In genomic region chr10:85916192-85916747, GRCh38 we compare ENCODE assay signal across 2 cellular contexts.
TF ChIP-seq lines count a peak whose summit lies in the region.

No MANE protein-coding gene starts in this region.

TF ChIP-seq in GM23338, 12 proteins besides CTCF, POLR2A, EP300 and RAD21:
- TF ChIP-seq NANOG (IDR thresholded peaks at IDR 0.05; ENCODE audit: borderline replicate concordance) (no peak), JUNB (IDR thresholded peaks at IDR 0.05; ENCODE audit: unreplicated experiment) (no peak), CREB1 (CRISPR knock-in tag; IDR thresholded peaks at IDR 0.05; ENCODE audit: low read depth) (no peak), REST (IDR thresholded peaks at IDR 0.05; ENCODE audit: unreplicated experiment) (no peak), EZH2 (IDR thresholded peaks at IDR 0.05; ENCODE audit: low read depth, unreplicated experiment) (no peak), ETS1 (IDR thresholded peaks at IDR 0.05) (no peak), ZNF331 (CRISPR knock-in tag; IDR thresholded peaks at IDR 0.05; ENCODE audit: low read depth) (no peak), POLR2AphosphoS5 (IDR thresholded peaks at IDR 0.05; ENCODE audit: low read depth) (no peak), ZNF462 (CRISPR knock-in tag; IDR thresholded peaks at IDR 0.05) (no peak), STAT1 (IDR thresholded peaks at IDR 0.05; ENCODE audit: unreplicated experiment) (no peak), ZNF114 (CRISPR knock-in tag; IDR thresholded peaks at IDR 0.05) (no peak), EZH2phosphoT487 (IDR thresholded peaks at IDR 0.05; ENCODE audit: unreplicated experiment) (no peak)
TF ChIP-seq in GM23338: peak in this region for 0.

TF ChIP-seq in H1, 55 proteins besides CTCF, POLR2A, EP300 and RAD21:
- TF ChIP-seq RBBP5 (IDR thresholded peaks at IDR 0.05; ENCODE audit: borderline replicate concordance, low read depth, low read length) = no peak
- peak; percentile 74 for TF ChIP-seq TEAD4 (IDR thresholded peaks at IDR 0.05; ENCODE audit: low read depth, low read length)
